1 cellular context compared by ENCODE assay signal in genomic region chr11:75523811-75524401, GRCh38.
TF ChIP-seq lines count a peak whose summit lies in the region.

No MANE protein-coding gene starts in this region.

TF ChIP-seq in HepG2, 621 proteins besides CTCF, POLR2A, EP300 and RAD21 (continued from another document and continues in another):
- no peak; the same call in 1 of the 2 replicates for TF ChIP-seq ZBED4 (CRISPR knock-in tag; IDR thresholded peaks at IDR 0.05; ENCODE audit: borderline replicate concordance)
- TF ChIP-seq ZNF280D (CRISPR knock-in tag; IDR thresholded peaks at IDR 0.05): 0 out of 2 replicates have a peak, but pooled peaks have one; percentile 60
- peak; percentile 83 for TF ChIP-seq HNF4A (CRISPR knock-in tag; IDR thresholded peaks at IDR 0.05)
- TF ChIP-seq PHF20 (CRISPR knock-in tag; IDR thresholded peaks at IDR 0.05): no peak
- TF ChIP-seq ZNF784 (CRISPR knock-in tag; IDR thresholded peaks at IDR 0.05; ENCODE audit: borderline replicate concordance): peak; percentile 56; the same call in 1 of the 2 replicates
- peak; percentile 63; the same call in 1 of the 2 replicates for TF ChIP-seq BORCS8-MEF2B (CRISPR knock-in tag; IDR thresholded peaks at IDR 0.05)
- no peak for TF ChIP-seq ZNF441 (CRISPR knock-in tag; IDR thresholded peaks at IDR 0.05; ENCODE audit: borderline replicate concordance)
- TF ChIP-seq PATZ1 (CRISPR knock-in tag; IDR thresholded peaks at IDR 0.05): peak; percentile 97
- no peak for TF ChIP-seq ZNF34 (CRISPR knock-in tag; IDR thresholded peaks at IDR 0.05; ENCODE audit: borderline replicate concordance)
- TF ChIP-seq ZNF329 (CRISPR knock-in tag; IDR thresholded peaks at IDR 0.05; ENCODE audit: low read depth): no peak
- TF ChIP-seq HOXA7 (CRISPR knock-in tag; IDR thresholded peaks at IDR 0.05): no peak
- 0 out of 2 replicates have a peak, but pooled peaks have one; percentile 33 for TF ChIP-seq TOE1 (CRISPR knock-in tag; IDR thresholded peaks at IDR 0.05)
- TF ChIP-seq ZNF598 (CRISPR knock-in tag; IDR thresholded peaks at IDR 0.05; ENCODE audit: borderline replicate concordance): no peak
- TF ChIP-seq ZFP41 (CRISPR knock-in tag; IDR thresholded peaks at IDR 0.05; ENCODE audit: borderline replicate concordance): no peak
- TF ChIP-seq ETV5 (CRISPR knock-in tag; IDR thresholded peaks at IDR 0.05; ENCODE audit: borderline replicate concordance): peak; percentile 39; the same call in 1 of the 2 replicates
- TF ChIP-seq ZBTB8A (CRISPR knock-in tag; IDR thresholded peaks at IDR 0.05; ENCODE audit: borderline replicate concordance, low read depth): peak; percentile 32
- peak; percentile 58; the same call in 1 of the 2 replicates for TF ChIP-seq THAP11 (CRISPR knock-in tag; IDR thresholded peaks at IDR 0.05)
- TF ChIP-seq LCORL (IDR thresholded peaks at IDR 0.05): no peak
- peak; percentile 68 for TF ChIP-seq LCORL (CRISPR knock-in tag; IDR thresholded peaks at IDR 0.05)
- TF ChIP-seq ZNF580 (CRISPR knock-in tag; IDR thresholded peaks at IDR 0.05; ENCODE audit: borderline replicate concordance, low read depth): no peak
- no peak for TF ChIP-seq SP140L (CRISPR knock-in tag; IDR thresholded peaks at IDR 0.05; ENCODE audit: borderline replicate concordance)
- TF ChIP-seq ZBTB3 (CRISPR knock-in tag; IDR thresholded peaks at IDR 0.05; ENCODE audit: borderline replicate concordance, low read depth): no peak
- TF ChIP-seq RCOR2 (CRISPR knock-in tag; IDR thresholded peaks at IDR 0.05): peak; percentile 58; the same call in 1 of the 2 replicates
- TF ChIP-seq POLR2G (IDR thresholded peaks at IDR 0.05; ENCODE audit: low read depth, low read length): no peak
- TF ChIP-seq ZNF556 (CRISPR knock-in tag; IDR thresholded peaks at IDR 0.05; ENCODE audit: borderline replicate concordance): no peak; the same call in 1 of the 2 replicates
- TF ChIP-seq, protein P1, sequence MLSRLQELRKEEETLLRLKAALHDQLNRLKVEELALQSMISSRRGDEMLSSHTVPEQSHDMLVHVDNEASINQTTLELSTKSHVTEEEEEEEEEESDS (CRISPR knock-in tag; IDR thresholded peaks at IDR 0.05; ENCODE audit: borderline replicate concordance): 0 out of 2 replicates have a peak, but pooled peaks have one; percentile 50
- no peak for TF ChIP-seq MATR3 (CRISPR knock-in tag; IDR thresholded peaks at IDR 0.05)
- 0 out of 2 replicates have a peak, but pooled peaks have one; percentile 10 for TF ChIP-seq ZNF12 (CRISPR knock-in tag; IDR thresholded peaks at IDR 0.05)
- no peak for TF ChIP-seq RNF2 (conservative IDR thresholded peaks at IDR 0.05; ENCODE audit: low read depth)
- 0 out of 2 replicates have a peak, but pooled peaks have one; percentile 34 for TF ChIP-seq ATF2 (CRISPR knock-in tag; IDR thresholded peaks at IDR 0.05)
- no peak for TF ChIP-seq ZSCAN29 (CRISPR knock-in tag; conservative IDR thresholded peaks at IDR 0.05)
- TF ChIP-seq KMT2B (CRISPR knock-in tag; IDR thresholded peaks at IDR 0.05): peak; percentile 39; the same call in 1 of the 2 replicates
- TF ChIP-seq BCL6 (CRISPR knock-in tag; IDR thresholded peaks at IDR 0.05): 0 out of 2 replicates have a peak, but pooled peaks have one; percentile 56
- TF ChIP-seq PCBP1 (IDR thresholded peaks at IDR 0.05; ENCODE audit: borderline replicate concordance, low read depth, low read length): no peak
- TF ChIP-seq HHEX (CRISPR knock-in tag; IDR thresholded peaks at IDR 0.05): no peak
- no peak for TF ChIP-seq GATA4 (IDR thresholded peaks at IDR 0.05; ENCODE audit: borderline replicate concordance, low read depth)
- TF ChIP-seq SNRNP70 (IDR thresholded peaks at IDR 0.05; ENCODE audit: low read depth, low read length): no peak
- TF ChIP-seq ZNF724P (CRISPR knock-in tag; IDR thresholded peaks at IDR 0.05; ENCODE audit: borderline replicate concordance): no peak
- TF ChIP-seq IRF2 (CRISPR knock-in tag; IDR thresholded peaks at IDR 0.05): peak; percentile 46; the same call in 1 of the 2 replicates
- TF ChIP-seq ZNF891 (CRISPR knock-in tag; IDR thresholded peaks at IDR 0.05): no peak
- no peak for TF ChIP-seq SMC3 (IDR thresholded peaks at IDR 0.05; ENCODE audit: low read length)
- TF ChIP-seq, protein P2, sequence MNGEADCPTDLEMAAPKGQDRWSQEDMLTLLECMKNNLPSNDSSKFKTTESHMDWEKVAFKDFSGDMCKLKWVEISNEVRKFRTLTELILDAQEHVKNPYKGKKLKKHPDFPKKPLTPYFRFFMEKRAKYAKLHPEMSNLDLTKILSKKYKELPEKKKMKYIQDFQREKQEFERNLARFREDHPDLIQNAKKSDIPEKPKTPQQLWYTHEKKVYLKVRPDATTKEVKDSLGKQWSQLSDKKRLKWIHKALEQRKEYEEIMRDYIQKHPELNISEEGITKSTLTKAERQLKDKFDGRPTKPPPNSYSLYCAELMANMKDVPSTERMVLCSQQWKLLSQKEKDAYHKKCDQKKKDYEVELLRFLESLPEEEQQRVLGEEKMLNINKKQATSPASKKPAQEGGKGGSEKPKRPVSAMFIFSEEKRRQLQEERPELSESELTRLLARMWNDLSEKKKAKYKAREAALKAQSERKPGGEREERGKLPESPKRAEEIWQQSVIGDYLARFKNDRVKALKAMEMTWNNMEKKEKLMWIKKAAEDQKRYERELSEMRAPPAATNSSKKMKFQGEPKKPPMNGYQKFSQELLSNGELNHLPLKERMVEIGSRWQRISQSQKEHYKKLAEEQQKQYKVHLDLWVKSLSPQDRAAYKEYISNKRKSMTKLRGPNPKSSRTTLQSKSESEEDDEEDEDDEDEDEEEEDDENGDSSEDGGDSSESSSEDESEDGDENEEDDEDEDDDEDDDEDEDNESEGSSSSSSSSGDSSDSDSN (CRISPR knock-in tag; IDR thresholded peaks at IDR 0.05): peak; percentile 50
- peak; percentile 80; the same call in 1 of the 2 replicates for TF ChIP-seq SOX5 (CRISPR knock-in tag; IDR thresholded peaks at IDR 0.05; ENCODE audit: borderline replicate concordance)
- TF ChIP-seq ZNF124 (CRISPR knock-in tag; IDR thresholded peaks at IDR 0.05): no peak; the same call in 1 of the 2 replicates
- no peak for TF ChIP-seq ARNT (IDR thresholded peaks at IDR 0.05)
- no peak for TF ChIP-seq JARID2 (CRISPR knock-in tag; IDR thresholded peaks at IDR 0.05; ENCODE audit: insufficient replicate concordance)
- TF ChIP-seq PITX1 (CRISPR knock-in tag; IDR thresholded peaks at IDR 0.05): peak; percentile 68; the same call in 1 of the 2 replicates
- TF ChIP-seq, protein P3, sequence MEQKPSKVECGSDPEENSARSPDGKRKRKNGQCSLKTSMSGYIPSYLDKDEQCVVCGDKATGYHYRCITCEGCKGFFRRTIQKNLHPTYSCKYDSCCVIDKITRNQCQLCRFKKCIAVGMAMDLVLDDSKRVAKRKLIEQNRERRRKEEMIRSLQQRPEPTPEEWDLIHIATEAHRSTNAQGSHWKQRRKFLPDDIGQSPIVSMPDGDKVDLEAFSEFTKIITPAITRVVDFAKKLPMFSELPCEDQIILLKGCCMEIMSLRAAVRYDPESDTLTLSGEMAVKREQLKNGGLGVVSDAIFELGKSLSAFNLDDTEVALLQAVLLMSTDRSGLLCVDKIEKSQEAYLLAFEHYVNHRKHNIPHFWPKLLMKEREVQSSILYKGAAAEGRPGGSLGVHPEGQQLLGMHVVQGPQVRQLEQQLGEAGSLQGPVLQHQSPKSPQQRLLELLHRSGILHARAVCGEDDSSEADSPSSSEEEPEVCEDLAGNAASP (CRISPR knock-in tag; IDR thresholded peaks at IDR 0.05; ENCODE audit: borderline replicate concordance): peak; percentile 76; the same call in 1 of the 2 replicates
- TF ChIP-seq, protein P4, sequence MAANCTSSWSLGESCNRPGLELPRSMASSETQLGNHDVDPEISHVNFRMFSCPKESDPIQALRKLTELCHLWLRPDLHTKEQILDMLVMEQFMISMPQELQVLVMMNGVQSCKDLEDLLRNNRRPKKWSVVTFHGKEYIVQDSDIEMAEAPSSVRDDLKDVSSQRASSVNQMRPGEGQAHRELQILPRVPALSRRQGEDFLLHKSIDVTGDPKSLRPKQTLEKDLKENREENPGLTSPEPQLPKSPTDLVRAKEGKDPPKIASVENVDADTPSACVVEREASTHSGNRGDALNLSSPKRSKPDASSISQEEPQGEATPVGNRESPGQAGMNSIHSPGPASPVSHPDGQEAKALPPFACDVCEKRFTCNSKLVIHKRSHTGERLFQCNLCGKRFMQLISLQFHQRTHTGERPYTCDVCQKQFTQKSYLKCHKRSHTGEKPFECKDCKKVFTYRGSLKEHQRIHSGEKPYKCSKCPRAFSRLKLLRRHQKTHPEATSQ (CRISPR knock-in tag; IDR thresholded peaks at IDR 0.05; ENCODE audit: borderline replicate concordance): no peak
- TF ChIP-seq ZFP62 (CRISPR knock-in tag; IDR thresholded peaks at IDR 0.05): no peak
- 0 out of 2 replicates have a peak, but pooled peaks have one; percentile 26 for TF ChIP-seq SIX1 (CRISPR knock-in tag; IDR thresholded peaks at IDR 0.05; ENCODE audit: borderline replicate concordance)
